2 cellular contexts compared by ENCODE assay signal in genomic region chr20:51551186-51551585, GRCh38.
TF ChIP-seq lines count a peak whose summit lies in the region.

No MANE protein-coding gene starts in this region.

TF ChIP-seq in A549, 52 proteins besides CTCF, POLR2A, EP300 and RAD21 (continued from another document):
- TF ChIP-seq BCL3 (IDR thresholded peaks at IDR 0.05): no peak
- no peak for TF ChIP-seq CEBPB (IDR thresholded peaks at IDR 0.05)
- TF ChIP-seq RCOR1 (IDR thresholded peaks at IDR 0.05; ENCODE audit: low read depth, low read length): no peak
- TF ChIP-seq ZFP36 (IDR thresholded peaks at IDR 0.05; ENCODE audit: borderline replicate concordance, partially characterized antibody): no peak
- TF ChIP-seq KDM5A (IDR thresholded peaks at IDR 0.05): no peak
- TF ChIP-seq EHF (CRISPR knock-in tag; IDR thresholded peaks at IDR 0.05): no peak
- no peak for TF ChIP-seq POLR2AphosphoS2 (conservative IDR thresholded peaks at IDR 0.05; ENCODE audit: low read length)
- TF ChIP-seq JUNB (IDR thresholded peaks at IDR 0.05): no peak

TF ChIP-seq in IMR-90, 13 proteins besides CTCF, POLR2A, EP300 and RAD21 (continued from another document):
- TF ChIP-seq ELK1 (IDR thresholded peaks at IDR 0.05; ENCODE audit: borderline replicate concordance, low read depth, low read length) (no peak), MAFK (IDR thresholded peaks at IDR 0.05; ENCODE audit: low read depth, low read length) (no peak), RCOR1 (IDR thresholded peaks at IDR 0.05; ENCODE audit: insufficient replicate concordance, low read length) (no peak), MAZ (IDR thresholded peaks at IDR 0.05; ENCODE audit: borderline replicate concordance, low read depth, low read length) (no peak), MXI1 (IDR thresholded peaks at IDR 0.05; ENCODE audit: borderline replicate concordance, low read depth, low read length) (no peak), NFE2L2 (IDR thresholded peaks at IDR 0.05; ENCODE audit: low read depth, low read length) (no peak), USF2 (IDR thresholded peaks at IDR 0.05; ENCODE audit: low read depth, low read length) (no peak), CHD1 (IDR thresholded peaks at IDR 0.05; ENCODE audit: low read depth, low read length) (no peak), SMC3 (IDR thresholded peaks at IDR 0.05; ENCODE audit: low read depth, low read length) (no peak), BHLHE40 (IDR thresholded peaks at IDR 0.05; ENCODE audit: low read depth, low read length) (no peak), FOS (IDR thresholded peaks at IDR 0.05; ENCODE audit: low read depth, low read length) (no peak)
